ENCODE assay signal across 9 cellular contexts in the genomic region with DNA sequence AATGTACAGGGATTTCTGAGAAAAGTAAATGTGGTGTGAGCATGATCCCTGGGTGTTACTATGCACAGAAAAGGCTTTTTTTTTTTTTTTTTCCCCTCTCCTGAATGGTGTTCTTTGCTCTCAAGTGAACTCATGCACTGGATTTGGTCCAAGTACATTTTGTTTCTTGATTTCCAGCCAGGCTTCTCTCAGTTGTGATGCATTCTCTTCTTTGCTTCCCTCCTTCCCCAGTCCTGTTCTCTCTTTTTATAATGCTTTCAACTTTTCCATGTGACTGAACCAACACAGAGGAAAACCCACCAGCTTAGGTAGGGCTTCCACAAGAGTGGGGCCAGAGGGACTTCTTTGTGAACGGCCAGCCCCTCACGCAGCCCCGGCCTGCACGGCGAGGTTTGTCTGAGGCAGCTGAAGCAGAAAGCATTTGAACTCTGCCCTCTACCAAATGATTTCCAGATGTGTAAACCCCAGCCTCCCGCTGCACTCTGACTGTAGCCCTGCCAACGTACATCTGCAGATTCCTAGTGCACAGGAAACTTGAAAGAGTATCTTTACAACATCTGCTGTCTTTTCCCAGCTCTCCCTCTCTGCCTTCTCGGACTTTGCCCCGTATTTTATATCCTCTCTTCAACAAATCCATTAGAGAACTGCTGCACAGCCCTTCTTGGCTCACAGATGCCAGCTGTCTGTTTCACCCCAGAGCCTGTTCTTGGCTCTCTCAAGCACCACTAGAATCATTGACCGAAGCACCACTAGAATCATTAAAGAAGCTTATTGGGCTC.
DNase-seq lines count a peak whose midpoint lies in the region; ATAC-seq and TF ChIP-seq lines count a peak whose summit lies in the region.
"Had no signal": no experiment of that assay in that cellular context is flagged by ENCODE, and none has a peak within 500 bp of the region (broad histone marks: within the 10 kb centered on the region; RNA-seq: fewer than 3 reads in every experiment).

No MANE protein-coding gene starts in this region.

- peak; percentile 91 for ATAC-seq in SK-N-SH treated with all-trans-retinoic acid at 6 μM for 48 hours
- ATAC-seq in GM18909 (IDR thresholded peaks at IDR 0.05; ENCODE audit: poor library complexity, unreplicated experiment): no peak
- ATAC-seq: HCT116 had no signal

- peaks cover 2% of the 10 kb centered on the region for H3K27me3 Mint-ChIP-seq in glutamatergic neuron (ENCODE audit: unreplicated experiment)
- H3K27me3 Mint-ChIP-seq in T-helper 2 cell treated with Interferon-gamma antibody and Interleukin-4, amounts not matched to agents 5 μg/mL and 100 μg/mL, for 36 hours (ENCODE audit: low read depth): peaks cover 3% of the 10 kb centered on the region

- no peaks in the 10 kb centered on the region for H3K36me3 Mint-ChIP-seq in glutamatergic neuron (ENCODE audit: unreplicated experiment)
- no peaks in the 10 kb centered on the region for H3K36me3 Mint-ChIP-seq in T-helper 2 cell treated with Interferon-gamma antibody and Interleukin-4, amounts not matched to agents 5 μg/mL and 100 μg/mL, for 36 hours (ENCODE audit: low read depth)

- H3K27ac Mint-ChIP-seq in glutamatergic neuron (ENCODE audit: unreplicated experiment): no peak overlapping the region
- no peak overlapping the region for H3K27ac Mint-ChIP-seq in T-helper 2 cell treated with Interferon-gamma antibody and Interleukin-4, amounts not matched to agents 5 μg/mL and 100 μg/mL, for 36 hours

- no peak for TF ChIP-seq CTCF in glutamatergic neuron (IDR thresholded peaks at IDR 0.05; ENCODE audit: partially characterized antibody, unreplicated experiment)

- no peak overlapping the region for H3K4me3 Mint-ChIP-seq in glutamatergic neuron (ENCODE audit: unreplicated experiment)
- no peak overlapping the region for H3K4me3 Mint-ChIP-seq in T-helper 2 cell treated with Interferon-gamma antibody and Interleukin-4, amounts not matched to agents 5 μg/mL and 100 μg/mL, for 36 hours

- intact Hi-C loops in posterior vena cava (cut with DNase I): loop anchor here in 1 of 2 donors (1.0 kb wide), 1 partner anchor 36 kb away; no protein-coding TSS in a partner anchor

- no peaks in the 10 kb centered on the region for H3K9me3 Mint-ChIP-seq in glutamatergic neuron (ENCODE audit: unreplicated experiment)
- H3K9me3 Mint-ChIP-seq in T-helper 2 cell treated with Interferon-gamma antibody and Interleukin-4, amounts not matched to agents 5 μg/mL and 100 μg/mL, for 36 hours: no peaks in the 10 kb centered on the region

- DNase-seq in GM04503 (ENCODE audit: low read depth): peak; percentile 77
- peak; percentile 17 for DNase-seq in glutamatergic neuron
- DNase-seq in posterior vena cava (ENCODE audit: low spot score): peak; percentile 86
- DNase-seq in T-helper 2 cell treated with Interferon-gamma antibody and Interleukin-4, amounts not matched to agents 5 μg/mL and 100 μg/mL, for 36 hours (ENCODE audit: low spot score): no peak
- DNase-seq in NCI-H1048 (lab: John Stamatoyannopoulos, UW): no peak
- DNase-seq in DMS114 treated with DMSO at 0.1 percent for 48 hours (lab: John Stamatoyannopoulos, UW; ENCODE audit: unreplicated experiment): no peak

- H3K4me1 Mint-ChIP-seq in glutamatergic neuron (ENCODE audit: low read depth, unreplicated experiment): peaks cover 4% of the 10 kb centered on the region
- peaks cover 5% of the 10 kb centered on the region for H3K4me1 Mint-ChIP-seq in T-helper 2 cell treated with Interferon-gamma antibody and Interleukin-4, amounts not matched to agents 5 μg/mL and 100 μg/mL, for 36 hours (ENCODE audit: low read depth)

TF ChIP-seq in SK-N-SH treated with all-trans-retinoic acid at 6 μM for 48 hours, 23 proteins besides CTCF, POLR2A, EP300 and RAD21:
- TF ChIP-seq TCF4 (CRISPR knock-in tag; IDR thresholded peaks at IDR 0.05; ENCODE audit: borderline replicate concordance) (peak; percentile 94), GLIS3 (CRISPR knock-in tag; IDR thresholded peaks at IDR 0.05) (no peak), ZNF70 (CRISPR knock-in tag; IDR thresholded peaks at IDR 0.05) (0 out of 2 replicates have a peak, but pooled peaks have one; percentile 18), ZFP30 (CRISPR knock-in tag; IDR thresholded peaks at IDR 0.05) (peak; percentile 24; the same call in 1 of the 2 replicates), RARB (CRISPR knock-in tag; IDR thresholded peaks at IDR 0.05) (no peak)
- TF ChIP-seq, protein P1, sequence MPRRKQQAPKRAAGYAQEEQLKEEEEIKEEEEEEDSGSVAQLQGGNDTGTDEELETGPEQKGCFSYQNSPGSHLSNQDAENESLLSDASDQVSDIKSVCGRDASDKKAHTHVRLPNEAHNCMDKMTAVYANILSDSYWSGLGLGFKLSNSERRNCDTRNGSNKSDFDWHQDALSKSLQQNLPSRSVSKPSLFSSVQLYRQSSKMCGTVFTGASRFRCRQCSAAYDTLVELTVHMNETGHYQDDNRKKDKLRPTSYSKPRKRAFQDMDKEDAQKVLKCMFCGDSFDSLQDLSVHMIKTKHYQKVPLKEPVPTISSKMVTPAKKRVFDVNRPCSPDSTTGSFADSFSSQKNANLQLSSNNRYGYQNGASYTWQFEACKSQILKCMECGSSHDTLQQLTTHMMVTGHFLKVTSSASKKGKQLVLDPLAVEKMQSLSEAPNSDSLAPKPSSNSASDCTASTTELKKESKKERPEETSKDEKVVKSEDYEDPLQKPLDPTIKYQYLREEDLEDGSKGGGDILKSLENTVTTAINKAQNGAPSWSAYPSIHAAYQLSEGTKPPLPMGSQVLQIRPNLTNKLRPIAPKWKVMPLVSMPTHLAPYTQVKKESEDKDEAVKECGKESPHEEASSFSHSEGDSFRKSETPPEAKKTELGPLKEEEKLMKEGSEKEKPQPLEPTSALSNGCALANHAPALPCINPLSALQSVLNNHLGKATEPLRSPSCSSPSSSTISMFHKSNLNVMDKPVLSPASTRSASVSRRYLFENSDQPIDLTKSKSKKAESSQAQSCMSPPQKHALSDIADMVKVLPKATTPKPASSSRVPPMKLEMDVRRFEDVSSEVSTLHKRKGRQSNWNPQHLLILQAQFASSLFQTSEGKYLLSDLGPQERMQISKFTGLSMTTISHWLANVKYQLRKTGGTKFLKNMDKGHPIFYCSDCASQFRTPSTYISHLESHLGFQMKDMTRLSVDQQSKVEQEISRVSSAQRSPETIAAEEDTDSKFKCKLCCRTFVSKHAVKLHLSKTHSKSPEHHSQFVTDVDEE (CRISPR knock-in tag; IDR thresholded peaks at IDR 0.05): 0 out of 2 replicates have a peak, but pooled peaks have one; percentile 39
- TF ChIP-seq, protein P2, sequence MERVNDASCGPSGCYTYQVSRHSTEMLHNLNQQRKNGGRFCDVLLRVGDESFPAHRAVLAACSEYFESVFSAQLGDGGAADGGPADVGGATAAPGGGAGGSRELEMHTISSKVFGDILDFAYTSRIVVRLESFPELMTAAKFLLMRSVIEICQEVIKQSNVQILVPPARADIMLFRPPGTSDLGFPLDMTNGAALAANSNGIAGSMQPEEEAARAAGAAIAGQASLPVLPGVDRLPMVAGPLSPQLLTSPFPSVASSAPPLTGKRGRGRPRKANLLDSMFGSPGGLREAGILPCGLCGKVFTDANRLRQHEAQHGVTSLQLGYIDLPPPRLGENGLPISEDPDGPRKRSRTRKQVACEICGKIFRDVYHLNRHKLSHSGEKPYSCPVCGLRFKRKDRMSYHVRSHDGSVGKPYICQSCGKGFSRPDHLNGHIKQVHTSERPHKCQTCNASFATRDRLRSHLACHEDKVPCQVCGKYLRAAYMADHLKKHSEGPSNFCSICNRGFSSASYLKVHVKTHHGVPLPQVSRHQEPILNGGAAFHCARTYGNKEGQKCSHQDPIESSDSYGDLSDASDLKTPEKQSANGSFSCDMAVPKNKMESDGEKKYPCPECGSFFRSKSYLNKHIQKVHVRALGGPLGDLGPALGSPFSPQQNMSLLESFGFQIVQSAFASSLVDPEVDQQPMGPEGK (CRISPR knock-in tag; IDR thresholded peaks at IDR 0.05; ENCODE audit: borderline replicate concordance): no peak

Comparison
In these comparisons a context has a peak if more than half of its experiments do, and no peak if none do; other contexts are left out.
1. DNase-seq: peak in GM04503 (single experiment), glutamatergic neuron (single experiment) and posterior vena cava (single experiment); none in T-helper 2 cell treated with Interferon-gamma antibody and Interleukin-4, amounts not matched to agents 5 μg/mL and 100 μg/mL, for 36 hours (single experiment), NCI-H1048 (single experiment) and DMS114 treated with DMSO at 0.1 percent for 48 hours (single experiment).